9 cellular contexts compared by ENCODE assay signal in genomic region chr19:54201172-54201701, GRCh38. TPM values are rescaled to one million over a fixed set of nuclear protein-coding genes. Genes with fewer than 3 reads are reported as not detected.
DNase-seq lines count a peak whose midpoint lies in the region; ATAC-seq and TF ChIP-seq lines count a peak whose summit lies in the region.
"Had no signal": no experiment of that assay in that cellular context is flagged by ENCODE, and none has a peak within 500 bp of the region (broad histone marks: within the 10 kb centered on the region; RNA-seq: fewer than 3 reads in every experiment).

No MANE protein-coding gene starts in this region.

- H3K4me1 Mint-ChIP-seq in memory B cell, result peaks cover 29% of the 10 kb centered on the region

- peak overlapping the region; percentile 100 for H3K4me3 Mint-ChIP-seq in memory B cell

- TF ChIP-seq POLR2A in body of pancreas (IDR thresholded peaks at IDR 0.05) (no peak), uterus (IDR thresholded peaks at IDR 0.05) (no peak)

- H3K4me3 ChIP-seq in heart right ventricle (peak overlapping the region; percentile 58 to 82 (median 68)), body of pancreas (peak overlapping the region; percentile 65 to 74), uterus (peak overlapping the region; percentile 82 to 84)

- DNase-seq in heart right ventricle (no peak), cardiac septum (ENCODE audit: low spot score) (no peak), body of pancreas (no peak), memory B cell (ENCODE audit: low spot score in 2 of 2) (no peak), uterus (no peak), NCI-H446 (lab: John Stamatoyannopoulos, UW) (no peak)

- H3K27me3 ChIP-seq in heart right ventricle (no peaks in the 10 kb centered on the region), body of pancreas (no peaks in the 10 kb centered on the region), uterus (no peaks in the 10 kb centered on the region)

- peak overlapping the region; percentile 99 for H3K27ac Mint-ChIP-seq in memory B cell

- H3K9me3 Mint-ChIP-seq in memory B cell, result no peaks in the 10 kb centered on the region

- H3K36me3 ChIP-seq in heart right ventricle (peaks cover 0 to 55% (median 46%) of the 10 kb centered on the region in 9 donors), body of pancreas (replicated peaks in 1 of 2; ENCODE audit: insufficient read depth in 1 of 2, low read depth in 2 of 2) (peaks cover under 1 to 19% of the 10 kb centered on the region in 2 donors), uterus (no peaks in the 10 kb centered on the region)

- H3K36me3 Mint-ChIP-seq in memory B cell, result peaks cover 12% of the 10 kb centered on the region

- TF ChIP-seq CTCF in heart right ventricle (IDR thresholded peaks at IDR 0.05), result no peak
- no peak for TF ChIP-seq CTCF in body of pancreas (IDR thresholded peaks at IDR 0.05)
- TF ChIP-seq CTCF in uterus (IDR thresholded peaks at IDR 0.05), result no peak

- H3K4me1 ChIP-seq in heart right ventricle (peaks cover 11 to 60% (median 54%) of the 10 kb centered on the region in 9 donors), body of pancreas (peaks cover 55% of the 10 kb centered on the region), uterus (peaks cover 6 to 13% of the 10 kb centered on the region in 2 donors)

- ATAC-seq in heart right ventricle (no peak), body of pancreas (no peak), memory B cell (ENCODE audit: low read depth) (no peak), HG03159 (IDR thresholded peaks at IDR 0.05; ENCODE audit: unreplicated experiment) (no peak), HG02571 (IDR thresholded peaks at IDR 0.05; ENCODE audit: unreplicated experiment) (no peak)

- H3K27ac ChIP-seq in heart right ventricle (peak overlapping the region; percentile 70 to 99 (median 89)), body of pancreas (peak overlapping the region; percentile 81 to 97 (median 94)), uterus (peak overlapping the region; percentile 97 to 98)

- WGBS in heart right ventricle, 2 donors, result 4 to 6% methylated on average over 28 of the region's 28 CpGs
- 0% methylated on average over 15 to 28 of the region's 28 CpGs for WGBS in body of pancreas, 2 donors

- intact Hi-C loops in heart right ventricle (cut with DNase I), result loop anchor here in 2 of 10 donors (5.0 kb wide), 2 partner anchors 39 to 44 kb away; partner anchors contain the start of gene LENG1 (in 1 of the 2)
- intact Hi-C loops in cardiac septum (cut with DNase I), result loop anchor here (5.0 to 10.0 kb wide), 2 partner anchors 39 to 244 kb away; partner anchors contain the start of gene LENG8
- intact Hi-C loops in body of pancreas (cut with DNase I), result no loop called here
- intact Hi-C loops in uterus (cut with DNase I; ENCODE audit: low total_unique reads), result no loop called here

- H3K9me3 ChIP-seq in heart right ventricle (no peaks in the 10 kb centered on the region), body of pancreas (no peaks in the 10 kb centered on the region), uterus (no peaks in the 10 kb centered on the region)

- H3K27me3 Mint-ChIP-seq in memory B cell, result no peaks in the 10 kb centered on the region

RNA-seq across cellular contexts. Expression of gene RPS9, which starts 0.6 kb away (rescaled TPM):
- total RNA-seq in heart right ventricle, result 100 to 1,000 TPM; 550 to 734 (median 603) TPM
- polyA plus RNA-seq in heart right ventricle, result 1,000 to 10,000 TPM; 1,335 to 2,571 TPM
- total RNA-seq in cardiac septum, result 615 TPM
- 1,000 to 10,000 TPM; 1,319 to 1,729 TPM for total RNA-seq in body of pancreas
- 1,000 to 10,000 TPM; 1,240 to 3,586 (median 2,088) TPM for total RNA-seq in uterus

RNA-seq across cellular contexts. Expression of gene TSEN34, which starts 10.1 kb away (rescaled TPM):
- total RNA-seq in heart right ventricle, result 10 to 100 TPM; 12.1 to 24.0 (median 19.3) TPM
- polyA plus RNA-seq in heart right ventricle, result 10 to 100 TPM in 1 of 2 donors, 1 to 10 TPM in 1; 5.6 to 38.0 TPM
- 22.6 TPM for total RNA-seq in cardiac septum
- 10 to 100 TPM; 33.9 to 56.6 TPM for total RNA-seq in body of pancreas
- 10 to 100 TPM; 13.1 to 66.4 (median 32.2) TPM for total RNA-seq in uterus

RNA-seq across cellular contexts. Expression of gene MBOAT7, which starts 11.9 kb away (rescaled TPM):
- 10 to 100 TPM; 12.3 to 29.4 (median 15.5) TPM for total RNA-seq in heart right ventricle
- 10 to 100 TPM in 1 of 2 donors, 1 to 10 TPM in 1; 7.7 to 17.0 TPM for polyA plus RNA-seq in heart right ventricle
- total RNA-seq in cardiac septum, result 24.3 TPM
- 10 to 100 TPM; 40.5 to 98.9 TPM for total RNA-seq in body of pancreas
- total RNA-seq in uterus, result 10 to 100 TPM in 3 of 4 donors, 1 to 10 TPM in 1; 5.3 to 47.8 (median 19.2) TPM

RNA-seq across cellular contexts. Expression of gene LILRB3, which starts 21.6 kb away (rescaled TPM):
- total RNA-seq in heart right ventricle, result 10 to 100 TPM in 1 of 10 donors, 1 to 10 TPM in 6, under 1 TPM in 3; 0.71 to 18.3 (median 2.0) TPM
- polyA plus RNA-seq in heart right ventricle, result 1 to 10 TPM; 2.5 TPM
- total RNA-seq in cardiac septum, result 2.7 TPM
- 1 to 10 TPM in 1 of 2 donors, under 1 TPM in 1; 0.33 to 2.1 TPM for total RNA-seq in body of pancreas
- total RNA-seq in uterus, result 1 to 10 TPM in 2 of 4 donors, not detected in 2; 3.0 to 5.3 TPM
- total RNA-seq: activated CD8-positive, alpha-beta memory T cell treated with anti-CD3 and anti-CD28 coated beads for 36 hours had no signal

RNA-seq across cellular contexts. Expression of gene TMC4, which starts 28.3 kb away (rescaled TPM):
- total RNA-seq in heart right ventricle, result 1 to 10 TPM in 9 of 10 donors, under 1 TPM in 1; 0.59 to 5.5 (median 2.1) TPM
- 10 to 100 TPM in 1 of 2 donors, 1 to 10 TPM in 1; 1.6 to 11.6 TPM for polyA plus RNA-seq in heart right ventricle
- 4.3 TPM for total RNA-seq in cardiac septum
- total RNA-seq in body of pancreas, result 100 to 1,000 TPM in 1 of 2 donors, 10 to 100 TPM in 1; 57.3 to 126 TPM
- total RNA-seq in uterus, result 10 to 100 TPM in 1 of 4 donors, 1 to 10 TPM in 2, not detected in 1; 1.3 to 31.0 (median 3.0) TPM
- total RNA-seq: activated CD8-positive, alpha-beta memory T cell treated with anti-CD3 and anti-CD28 coated beads for 36 hours had no signal
